ENCODE assay signal across 38 cellular contexts in the genomic region with DNA sequence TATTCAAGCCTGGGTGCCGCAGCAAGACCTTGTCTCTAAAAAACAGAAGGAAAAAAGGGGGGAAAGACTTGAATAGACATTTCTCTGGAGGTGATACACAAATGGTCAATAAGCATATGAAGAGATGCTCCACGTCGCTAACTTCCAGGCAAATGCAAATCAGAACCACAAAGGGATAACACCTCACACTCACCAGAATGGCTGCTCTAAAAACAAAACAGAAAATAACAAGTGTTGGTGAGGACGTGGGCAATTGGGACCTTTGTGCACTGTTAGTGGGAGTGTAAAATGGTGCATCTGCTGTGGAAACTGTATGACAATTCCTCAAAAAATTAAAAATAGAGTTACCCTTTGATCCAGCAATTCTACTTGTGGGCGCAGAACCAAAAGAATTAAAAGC. TPM values are rescaled to one million over a fixed set of nuclear protein-coding genes. Genes with fewer than 3 reads are reported as not detected.
"Had no signal": no experiment of that assay in that cellular context is flagged by ENCODE, and none has a peak within 500 bp of the region (broad histone marks: within the 10 kb centered on the region; RNA-seq: fewer than 3 reads in every experiment).

No MANE protein-coding gene starts in this region.

- H3K9me3 ChIP-seq: ascending aorta had no signal

- ATAC-seq: Right ventricle myocardium inferior, SK-N-SH treated with all-trans-retinoic acid at 6 μM for 48 hours had no signal

- H3K9me3 Mint-ChIP-seq: activated B cell treated with CpG ODN at 0.5 μM for 24 hours; activated CD4-positive, alpha-beta memory T cell treated with anti-CD3 and anti-CD28 coated beads for 36 hours; activated naive CD8-positive, alpha-beta T cell treated with anti-CD3 and anti-CD28 coated beads for 36 hours had no signal

- H3K27ac Mint-ChIP-seq: activated B cell treated with CpG ODN at 0.5 μM for 24 hours; activated CD4-positive, alpha-beta memory T cell treated with anti-CD3 and anti-CD28 coated beads for 36 hours; activated naive CD8-positive, alpha-beta T cell treated with anti-CD3 and anti-CD28 coated beads for 36 hours had no signal

- H3K27me3 Mint-ChIP-seq: activated naive CD8-positive, alpha-beta T cell treated with anti-CD3 and anti-CD28 coated beads for 36 hours had no signal

- H3K36me3 ChIP-seq: ascending aorta had no signal

- H3K4me1 Mint-ChIP-seq: activated naive CD8-positive, alpha-beta T cell treated with anti-CD3 and anti-CD28 coated beads for 36 hours had no signal

- H3K4me3 ChIP-seq: ascending aorta, PC-9 had no signal

- H3K4me2 ChIP-seq: PC-9 had no signal

- H3K4me3 Mint-ChIP-seq: activated B cell treated with CpG ODN at 0.5 μM for 24 hours; activated CD4-positive, alpha-beta memory T cell treated with anti-CD3 and anti-CD28 coated beads for 36 hours; activated naive CD8-positive, alpha-beta T cell treated with anti-CD3 and anti-CD28 coated beads for 36 hours had no signal

- DNase-seq: activated B cell treated with CpG ODN at 0.5 μM for 24 hours; activated CD4-positive, alpha-beta memory T cell treated with anti-CD3 and anti-CD28 coated beads for 36 hours; activated CD4-positive, alpha-beta T cell treated with anti-CD3 and anti-CD28 coated beads for 4 hours; activated CD4-positive, alpha-beta T cell treated with anti-CD3 and anti-CD28 coated beads, Interleukin-2, amount 50 U/mL, for 1 hour; activated CD4-positive, CD25-positive, alpha-beta regulatory T cell treated with anti-CD3 and anti-CD28 coated beads, Interleukin-2, amount 50 U/mL, for 72 hours; activated CD8-positive, alpha-beta memory T cell treated with anti-CD3 and anti-CD28 coated beads, Interleukin-2, amount 50 U/mL, for 48 hours; activated effector memory CD4-positive, alpha-beta T cell treated with anti-CD3 and anti-CD28 coated beads, Interleukin-2, amount 50 U/mL, for 16 hours; activated naive CD4-positive, alpha-beta T cell; activated naive CD4-positive, alpha-beta T cell treated with anti-CD3 and anti-CD28 coated beads, Interleukin-2, amount 50 U/mL, for 16 hours; activated naive CD8-positive, alpha-beta T cell treated with anti-CD3 and anti-CD28 coated beads for 36 hours; activated T-cell treated with anti-CD3 and anti-CD28 coated beads, Interleukin-2, amount 50 U/mL, for 48 hours; amygdala; KG1; NCI-H1436 treated with DMSO at 0.1 percent for 48 hours; NCI-H187; NCI-H2029 treated with DMSO at 0.1 percent for 48 hours; NCI-H2107; NCI-H2171; NCI-H510A; NCI-H526; NCI-H748 treated with DMSO at 0.1 percent for 48 hours; NK-92 treated with Interleukin-12 subunit alpha and Interleukin-12 subunit beta, amount 100 ng/mL, for 24 hours; PC-9; SIG-M5; SW 1271; T-helper 1 cell; T-helper 2 cell; T-helper 9 cell had no signal

- H2AFZ ChIP-seq: PC-9 had no signal

- H3K27ac ChIP-seq: ascending aorta, PC-9, RWPE1, VCaP had no signal

- H3K36me3 Mint-ChIP-seq: activated CD4-positive, alpha-beta memory T cell treated with anti-CD3 and anti-CD28 coated beads for 36 hours; activated naive CD8-positive, alpha-beta T cell treated with anti-CD3 and anti-CD28 coated beads for 36 hours had no signal

- H3K4me1 ChIP-seq: ascending aorta had no signal

- H3K27me3 ChIP-seq: ascending aorta had no signal

RNA-seq across cellular contexts. Expression of a gene that starts 48.4 kb away (rescaled TPM):
- total RNA-seq: activated B cell treated with CpG ODN at 0.5 μM for 24 hours; activated CD4-positive, alpha-beta memory T cell treated with anti-CD3 and anti-CD28 coated beads for 36 hours; activated naive CD8-positive, alpha-beta T cell treated with anti-CD3 and anti-CD28 coated beads for 36 hours; ascending aorta; cardiac septum; LHCN-M2; M059J; OCI-LY7; PC-9; Right ventricle myocardium inferior; SK-MEL-5 had no signal
